1 cellular context compared by ENCODE assay signal in genomic region chr10:89701238-89702120, GRCh38.
TF ChIP-seq lines count a peak whose summit lies in the region.

Gene KIF20B, plus strand, starts transcription at chr10:89701590. Its CDS starts 3,705 bp downstream, at chr10:89705295.

TF ChIP-seq in liver, 16 proteins besides CTCF, POLR2A, EP300 and RAD21 (continued from another document):
- TF ChIP-seq, protein P1, sequence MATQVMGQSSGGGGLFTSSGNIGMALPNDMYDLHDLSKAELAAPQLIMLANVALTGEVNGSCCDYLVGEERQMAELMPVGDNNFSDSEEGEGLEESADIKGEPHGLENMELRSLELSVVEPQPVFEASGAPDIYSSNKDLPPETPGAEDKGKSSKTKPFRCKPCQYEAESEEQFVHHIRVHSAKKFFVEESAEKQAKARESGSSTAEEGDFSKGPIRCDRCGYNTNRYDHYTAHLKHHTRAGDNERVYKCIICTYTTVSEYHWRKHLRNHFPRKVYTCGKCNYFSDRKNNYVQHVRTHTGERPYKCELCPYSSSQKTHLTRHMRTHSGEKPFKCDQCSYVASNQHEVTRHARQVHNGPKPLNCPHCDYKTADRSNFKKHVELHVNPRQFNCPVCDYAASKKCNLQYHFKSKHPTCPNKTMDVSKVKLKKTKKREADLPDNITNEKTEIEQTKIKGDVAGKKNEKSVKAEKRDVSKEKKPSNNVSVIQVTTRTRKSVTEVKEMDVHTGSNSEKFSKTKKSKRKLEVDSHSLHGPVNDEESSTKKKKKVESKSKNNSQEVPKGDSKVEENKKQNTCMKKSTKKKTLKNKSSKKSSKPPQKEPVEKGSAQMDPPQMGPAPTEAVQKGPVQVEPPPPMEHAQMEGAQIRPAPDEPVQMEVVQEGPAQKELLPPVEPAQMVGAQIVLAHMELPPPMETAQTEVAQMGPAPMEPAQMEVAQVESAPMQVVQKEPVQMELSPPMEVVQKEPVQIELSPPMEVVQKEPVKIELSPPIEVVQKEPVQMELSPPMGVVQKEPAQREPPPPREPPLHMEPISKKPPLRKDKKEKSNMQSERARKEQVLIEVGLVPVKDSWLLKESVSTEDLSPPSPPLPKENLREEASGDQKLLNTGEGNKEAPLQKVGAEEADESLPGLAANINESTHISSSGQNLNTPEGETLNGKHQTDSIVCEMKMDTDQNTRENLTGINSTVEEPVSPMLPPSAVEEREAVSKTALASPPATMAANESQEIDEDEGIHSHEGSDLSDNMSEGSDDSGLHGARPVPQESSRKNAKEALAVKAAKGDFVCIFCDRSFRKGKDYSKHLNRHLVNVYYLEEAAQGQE (IDR thresholded peaks at IDR 0.05): peak; percentile 94
- TF ChIP-seq EGR1 (IDR thresholded peaks at IDR 0.05; ENCODE audit: low read depth in 2 of 2) (peak in 1 of 2 donors; percentile 33), HNF4G (IDR thresholded peaks at IDR 0.05) (no peak), MAX (IDR thresholded peaks at IDR 0.05) (peak; percentile 78), TAF1 (conservative IDR thresholded peaks at IDR 0.05) (peak; percentile 97), YY1 (IDR thresholded peaks at IDR 0.05) (peak; percentile 99)
- TF ChIP-seq, protein P2, sequence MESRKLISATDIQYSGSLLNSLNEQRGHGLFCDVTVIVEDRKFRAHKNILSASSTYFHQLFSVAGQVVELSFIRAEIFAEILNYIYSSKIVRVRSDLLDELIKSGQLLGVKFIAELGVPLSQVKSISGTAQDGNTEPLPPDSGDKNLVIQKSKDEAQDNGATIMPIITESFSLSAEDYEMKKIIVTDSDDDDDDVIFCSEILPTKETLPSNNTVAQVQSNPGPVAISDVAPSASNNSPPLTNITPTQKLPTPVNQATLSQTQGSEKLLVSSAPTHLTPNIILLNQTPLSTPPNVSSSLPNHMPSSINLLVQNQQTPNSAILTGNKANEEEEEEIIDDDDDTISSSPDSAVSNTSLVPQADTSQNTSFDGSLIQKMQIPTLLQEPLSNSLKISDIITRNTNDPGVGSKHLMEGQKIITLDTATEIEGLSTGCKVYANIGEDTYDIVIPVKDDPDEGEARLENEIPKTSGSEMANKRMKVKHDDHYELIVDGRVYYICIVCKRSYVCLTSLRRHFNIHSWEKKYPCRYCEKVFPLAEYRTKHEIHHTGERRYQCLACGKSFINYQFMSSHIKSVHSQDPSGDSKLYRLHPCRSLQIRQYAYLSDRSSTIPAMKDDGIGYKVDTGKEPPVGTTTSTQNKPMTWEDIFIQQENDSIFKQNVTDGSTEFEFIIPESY (IDR thresholded peaks at IDR 0.05): peak; percentile 54
